ENCODE assay signal across 1 cellular context in genomic region chr2:173957517-173957916, GRCh38.
A peak's percentile ranks its signal among the peaks of the same experiment; 100 is the strongest.
TF ChIP-seq lines count a peak whose summit lies in the region.

No MANE protein-coding gene starts in this region.

TF ChIP-seq in HEK293, 187 proteins besides CTCF, POLR2A, EP300 and RAD21 (continued from another document):
- no peak for TF ChIP-seq ZBTB49 (tag by site-specific recombination; IDR thresholded peaks at IDR 0.05; ENCODE audit: low read depth)
- no peak for TF ChIP-seq ZNF2 (tag by site-specific recombination; IDR thresholded peaks at IDR 0.05)
- TF ChIP-seq FEZF1 (tag by site-specific recombination; IDR thresholded peaks at IDR 0.05) = 0 out of 2 replicates have a peak, but pooled peaks have one; percentile 24
- no peak for TF ChIP-seq ZBTB17 (tag by site-specific recombination; IDR thresholded peaks at IDR 0.05)
- no peak for TF ChIP-seq ZFP41 (tag by site-specific recombination; IDR thresholded peaks at IDR 0.05; ENCODE audit: borderline replicate concordance)
- TF ChIP-seq ZNF391 (tag by site-specific recombination; IDR thresholded peaks at IDR 0.05; ENCODE audit: borderline replicate concordance, low read depth) = no peak
- no peak for TF ChIP-seq ZNF280C (tag by site-specific recombination; IDR thresholded peaks at IDR 0.05)
- no peak for TF ChIP-seq ZNF248 (tag by site-specific recombination; IDR thresholded peaks at IDR 0.05)
- TF ChIP-seq ZNF133 (tag by site-specific recombination; IDR thresholded peaks at IDR 0.05) = no peak
- TF ChIP-seq ZNF292 (tag by site-specific recombination; IDR thresholded peaks at IDR 0.05; ENCODE audit: borderline replicate concordance, low read depth) = no peak
- TF ChIP-seq ZNF707 (tag by site-specific recombination; IDR thresholded peaks at IDR 0.05) = no peak
- no peak for TF ChIP-seq ZNF10 (tag by site-specific recombination; IDR thresholded peaks at IDR 0.05)
- TF ChIP-seq ZNF311 (tag by site-specific recombination; IDR thresholded peaks at IDR 0.05; ENCODE audit: borderline replicate concordance) = no peak
- no peak for TF ChIP-seq ZNF660 (tag by site-specific recombination; IDR thresholded peaks at IDR 0.05)
- no peak for TF ChIP-seq ZNF654 (tag by site-specific recombination; IDR thresholded peaks at IDR 0.05; ENCODE audit: low read depth)
- 0 out of 2 replicates have a peak, but pooled peaks have one; percentile 45 for TF ChIP-seq BCL11B (tag by site-specific recombination; IDR thresholded peaks at IDR 0.05; ENCODE audit: low read depth)
- TF ChIP-seq ZNF645 (tag by site-specific recombination; IDR thresholded peaks at IDR 0.05) = no peak
- TF ChIP-seq ZNF76 (tag by site-specific recombination; IDR thresholded peaks at IDR 0.05; ENCODE audit: borderline replicate concordance, low read depth) = no peak
- TF ChIP-seq ZNF132 (tag by site-specific recombination; IDR thresholded peaks at IDR 0.05; ENCODE audit: borderline replicate concordance) = no peak
- TF ChIP-seq PRDM6 (tag by site-specific recombination; IDR thresholded peaks at IDR 0.05) = peak; percentile 37; the same call in 1 of the 2 replicates
- no peak for TF ChIP-seq SCRT1 (tag by site-specific recombination; IDR thresholded peaks at IDR 0.05; ENCODE audit: borderline replicate concordance)
- TF ChIP-seq ZNF785 (tag by site-specific recombination; IDR thresholded peaks at IDR 0.05) = no peak
- no peak for TF ChIP-seq RBAK (tag by site-specific recombination; IDR thresholded peaks at IDR 0.05)
- TF ChIP-seq GFI1B (tag by site-specific recombination; IDR thresholded peaks at IDR 0.05) = no peak
- no peak for TF ChIP-seq BCL11A (tag by site-specific recombination; IDR thresholded peaks at IDR 0.05; ENCODE audit: low read depth)
- no peak for TF ChIP-seq ZNF114 (tag by site-specific recombination; IDR thresholded peaks at IDR 0.05)
- TF ChIP-seq KLF7 (tag by site-specific recombination; IDR thresholded peaks at IDR 0.05; ENCODE audit: borderline replicate concordance) = no peak
- TF ChIP-seq ZNF350 (tag by site-specific recombination; IDR thresholded peaks at IDR 0.05) = no peak
- TF ChIP-seq ZNF843 (tag by site-specific recombination; IDR thresholded peaks at IDR 0.05) = peak; percentile 66; the same call in 1 of the 2 replicates
